ENCODE assay signal across 19 cellular contexts in the genomic region with DNA sequence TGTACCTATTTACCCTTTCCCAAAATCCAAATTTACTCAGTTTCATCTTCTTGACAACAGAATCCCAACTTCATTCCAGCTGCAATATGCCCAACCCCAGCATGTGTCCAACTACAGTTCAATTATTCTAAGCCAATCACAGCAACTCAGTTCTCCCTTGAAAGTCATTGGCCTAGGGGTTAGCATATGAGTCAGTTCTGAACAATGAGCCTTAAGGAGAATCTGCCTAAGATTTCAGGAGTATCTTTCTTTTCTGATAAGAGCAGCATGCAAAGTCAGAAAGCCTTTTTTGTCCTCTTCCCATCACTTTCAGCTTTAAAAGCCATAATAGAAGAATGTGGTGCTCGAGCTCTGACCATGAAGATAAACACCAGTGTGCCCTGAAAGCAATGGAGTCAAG.
"Had no signal": no experiment of that assay in that cellular context is flagged by ENCODE, and none has a peak within 500 bp of the region (broad histone marks: within the 10 kb centered on the region; RNA-seq: fewer than 3 reads in every experiment).

No MANE protein-coding gene starts in this region.

- ATAC-seq: T-cell, upper lobe of right lung had no signal

- H3K27me3 ChIP-seq: colonic mucosa, upper lobe of right lung had no signal

- DNase-seq: activated CD4-positive, alpha-beta memory T cell treated with anti-CD3 and anti-CD28 coated beads, Interleukin-2, amount 10 ng/mL, durations not matched to agents 7 days and 5 days; activated gamma-delta T cell treated with Interleukin-2 at 50 U/mL for 16 hours; activated naive CD8-positive, alpha-beta T cell treated with anti-CD3 and anti-CD28 coated beads for 36 hours; activated T-cell treated with anti-CD3 and anti-CD28 coated beads, Interleukin-2, amount 50 U/mL, for 48 hours; anterior cingulate cortex; colonic mucosa; effector CD8-positive, alpha-beta T cell; head of caudate nucleus; islet precursor cell; left ventricle myocardium inferior; mesendoderm; occipital lobe; T-cell; T1000; upper lobe of right lung had no signal

- H3K36me3 ChIP-seq: colonic mucosa, prostate gland, upper lobe of right lung had no signal

- H3K27ac ChIP-seq: colonic mucosa, left ventricle myocardium inferior, prostate gland, upper lobe of right lung, VCaP had no signal

- H3K9me3 ChIP-seq: colonic mucosa, prostate gland had no signal

- H3K4me3 ChIP-seq: colonic mucosa, left ventricle myocardium inferior, prostate gland, upper lobe of right lung had no signal

- H3K27ac Mint-ChIP-seq: activated CD4-positive, alpha-beta memory T cell treated with anti-CD3 and anti-CD28 coated beads, Interleukin-2, amount 10 ng/mL, durations not matched to agents 7 days and 5 days; activated naive CD8-positive, alpha-beta T cell treated with anti-CD3 and anti-CD28 coated beads for 36 hours; stimulated activated naive CD8-positive, alpha-beta T cell treated with anti-CD3 and anti-CD28 coated beads, Interleukin-15, Interleukin-2, amounts not matched to agents 100 ng/mL and 50 ng/mL, for 24 hours; T-cell had no signal

- H3K4me3 Mint-ChIP-seq: activated CD4-positive, alpha-beta memory T cell treated with anti-CD3 and anti-CD28 coated beads, Interleukin-2, amount 10 ng/mL, durations not matched to agents 7 days and 5 days; activated naive CD8-positive, alpha-beta T cell treated with anti-CD3 and anti-CD28 coated beads for 36 hours; nephron; stimulated activated naive CD8-positive, alpha-beta T cell treated with anti-CD3 and anti-CD28 coated beads, Interleukin-15, Interleukin-2, amounts not matched to agents 100 ng/mL and 50 ng/mL, for 24 hours; T-cell had no signal

- H3K4me1 ChIP-seq: colonic mucosa, left ventricle myocardium inferior, prostate gland, upper lobe of right lung had no signal

- H3K27me3 Mint-ChIP-seq: activated CD4-positive, alpha-beta memory T cell treated with anti-CD3 and anti-CD28 coated beads, Interleukin-2, amount 10 ng/mL, durations not matched to agents 7 days and 5 days; activated naive CD8-positive, alpha-beta T cell treated with anti-CD3 and anti-CD28 coated beads for 36 hours; stimulated activated naive CD8-positive, alpha-beta T cell treated with anti-CD3 and anti-CD28 coated beads, Interleukin-15, Interleukin-2, amounts not matched to agents 100 ng/mL and 50 ng/mL, for 24 hours; T-cell had no signal

- H3K9me3 Mint-ChIP-seq: stimulated activated naive CD8-positive, alpha-beta T cell treated with anti-CD3 and anti-CD28 coated beads, Interleukin-15, Interleukin-2, amounts not matched to agents 100 ng/mL and 50 ng/mL, for 24 hours had no signal
